Comparison of ENCODE assay signal across 8 cellular contexts in genomic region chr4:78058591-78059523, GRCh38. TPM values are rescaled to one million over a fixed set of nuclear protein-coding genes. Genes with fewer than 3 reads are reported as not detected.
DNase-seq lines count a peak whose midpoint lies in the region; ATAC-seq and TF ChIP-seq lines count a peak whose summit lies in the region.

No MANE protein-coding gene starts in this region.

- ATAC-seq in left lobe of liver: peak; percentile 45
- ATAC-seq in stimulated activated naive CD8-positive, alpha-beta T cell treated with anti-CD3 and anti-CD28 coated beads, Interleukin-15, amount 100 ng/mL, for 72 hours: no peak
- no peak for ATAC-seq in HG02885 (IDR thresholded peaks at IDR 0.05; ENCODE audit: poor library complexity, unreplicated experiment)

- H3K4me3 Mint-ChIP-seq in stimulated activated naive CD8-positive, alpha-beta T cell treated with anti-CD3 and anti-CD28 coated beads, Interleukin-15, amount 100 ng/mL, for 72 hours: peak overlapping the region; percentile 90 to 96

- TF ChIP-seq CTCF in Peyer's patch (IDR thresholded peaks at IDR 0.05): no peak
- TF ChIP-seq CTCF in coronary artery (IDR thresholded peaks at IDR 0.05): no peak

- H3K27ac Mint-ChIP-seq in stimulated activated naive CD8-positive, alpha-beta T cell treated with anti-CD3 and anti-CD28 coated beads, Interleukin-15, amount 100 ng/mL, for 72 hours: peak overlapping the region; percentile 82 to 95

- peaks cover 66% of the 10 kb centered on the region for H3K27me3 Mint-ChIP-seq in stimulated activated naive CD8-positive, alpha-beta T cell treated with anti-CD3 and anti-CD28 coated beads, Interleukin-15, amount 100 ng/mL, for 72 hours

- H3K4me3 ChIP-seq in GM23248 (peak overlapping the region; percentile 83), Peyer's patch (peak overlapping the region; percentile 42 to 59 (median 52)), coronary artery (peak overlapping the region; percentile 74)

- H3K9me2 ChIP-seq in GM23248 (ENCODE audit: insufficient read depth): no peaks in the 10 kb centered on the region

- H4K20me1 ChIP-seq in GM23248 (ENCODE audit: insufficient read depth): no peaks in the 10 kb centered on the region

- no peaks in the 10 kb centered on the region for H3K36me3 ChIP-seq in GM23248 (ENCODE audit: low read depth)
- no peaks in the 10 kb centered on the region for H3K36me3 ChIP-seq in Peyer's patch

- H3K4me1 ChIP-seq in GM23248 (ENCODE audit: insufficient read depth) (no peaks in the 10 kb centered on the region), Peyer's patch (peaks cover 0 to 23% (median 11%) of the 10 kb centered on the region in 4 donors)

- no peaks in the 10 kb centered on the region for H3K9me3 Mint-ChIP-seq in stimulated activated naive CD8-positive, alpha-beta T cell treated with anti-CD3 and anti-CD28 coated beads, Interleukin-15, amount 100 ng/mL, for 72 hours

- peak overlapping the region; percentile 98 for H3K4me2 ChIP-seq in GM23248 (ENCODE audit: unreplicated experiment)

- in situ Hi-C loops in GM23248 (cut with MboI): loop anchor here (5.0 kb wide), 1 partner anchor 448 kb away; no protein-coding TSS in a partner anchor
- in situ Hi-C loops in G401 (cut with HindIII; ENCODE audit: low sequenced_read_pairs): no loop called here

- 1 to 2% methylated on average over 27 to 46 of the region's 54 CpGs for WGBS in GM23248 (ENCODE audit: low coverage in 1 of 2, low lambda C conversion rate in 2 of 2, missing lambda C conversion rate in 2 of 2), 2 experiments

- H3K79me2 ChIP-seq in GM23248 (ENCODE audit: insufficient read depth): peaks cover 10% of the 10 kb centered on the region; the same call in 1 of the 2 replicates

- no peaks in the 10 kb centered on the region for H3F3A ChIP-seq in GM23248 (ENCODE audit: insufficient read depth)

- TF ChIP-seq POLR2A in Peyer's patch (IDR thresholded peaks at IDR 0.05): no peak

- H3K9ac ChIP-seq in GM23248: peak overlapping the region; percentile 74

- no peaks in the 10 kb centered on the region for H3K27me3 ChIP-seq in GM23248 (replicated peaks; ENCODE audit: insufficient read depth)
- no peaks in the 10 kb centered on the region for H3K27me3 ChIP-seq in Peyer's patch

- H2AFZ ChIP-seq in GM23248: peak overlapping the region; percentile 96

- H3K9me3 ChIP-seq in GM23248 (ENCODE audit: low read depth): no peaks in the 10 kb centered on the region
- H3K9me3 ChIP-seq in Peyer's patch: no peaks in the 10 kb centered on the region

- peak overlapping the region; percentile 31 for H3K27ac ChIP-seq in GM23248
- H3K27ac ChIP-seq in Peyer's patch: peak overlapping the region in 3 of 4 donors; percentile 15 to 35 (median 34)
- peak overlapping the region; percentile 21 to 80 for H3K27ac ChIP-seq in coronary artery

- DNase-seq in AG08396 (ENCODE audit: low spot score): peak; percentile 39
- DNase-seq in GM23248: peak; percentile 68
- peak in 2 of 3 donors; percentile 59 to 65 for DNase-seq in Peyer's patch
- DNase-seq in coronary artery (ENCODE audit: low spot score): no peak
- peak; percentile 44 for DNase-seq in left lobe of liver (ENCODE audit: low spot score)
- DNase-seq in stimulated activated naive CD8-positive, alpha-beta T cell treated with anti-CD3 and anti-CD28 coated beads, Interleukin-15, amount 100 ng/mL, for 72 hours: peak in 1 of 2 donors; percentile 20
- no peak for DNase-seq in G401 (ENCODE audit: low spot score)

- peaks cover 43% of the 10 kb centered on the region for H3K4me1 Mint-ChIP-seq in stimulated activated naive CD8-positive, alpha-beta T cell treated with anti-CD3 and anti-CD28 coated beads, Interleukin-15, amount 100 ng/mL, for 72 hours

RNA-seq across cellular contexts. Expression of gene FRAS1, which starts 1.7 kb away (rescaled TPM):
- 19.8 and 20.0 TPM in 2 replicates for total RNA-seq in GM23248 (2014; rRNA removed; shearing (Covaris generic))
- polyA plus RNA-seq in GM23248 (2016; fragmentation: Nextera tagmentation; extraction: Ambion mirVana): 5.8 and 6.5 TPM in 2 replicates
- 1 to 10 TPM; 3.2 to 4.1 (median 3.4) TPM for total RNA-seq in Peyer's patch
- 0.65 TPM for total RNA-seq in left lobe of liver
- total RNA-seq in G401 (2014; rRNA removed; shearing (Covaris generic)): not detected in 2 replicates

Comparison
In these comparisons a context has a peak if more than half of its experiments do, and no peak if none do; other contexts are left out.
1. DNase-seq: peak in AG08396 (single experiment), GM23248 (single experiment), Peyer's patch (2 of 3) and left lobe of liver (single experiment); none in coronary artery (single experiment) and G401 (single experiment).
2. Peak in every context shown above with its lines, with median percentiles within 50 percentile points of each other: H3K27ac ChIP-seq and H3K4me3 ChIP-seq.